Comparison of ENCODE assay signal across 8 cellular contexts in the genomic region with DNA sequence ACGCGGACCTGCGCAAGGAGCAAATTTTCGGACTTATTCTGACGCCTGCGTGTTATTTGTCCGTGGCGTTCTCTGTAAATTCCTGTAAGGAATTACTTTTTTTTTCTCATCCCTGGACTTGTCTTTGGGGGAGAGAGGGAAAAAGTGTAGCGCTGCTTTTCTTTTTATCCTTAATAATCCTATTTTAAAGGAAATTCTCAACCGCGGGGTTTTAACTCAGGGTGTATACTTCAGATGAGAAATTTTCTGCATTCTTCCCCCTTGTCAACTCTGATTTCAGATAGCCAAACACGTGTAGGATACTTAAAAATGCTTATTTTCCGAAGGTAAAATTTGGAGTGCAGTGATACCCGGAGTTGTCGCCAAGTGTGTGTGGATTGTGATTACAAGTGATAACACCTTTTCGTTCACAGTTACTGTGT. TPM values are rescaled to one million over a fixed set of nuclear protein-coding genes. Genes with fewer than 3 reads are reported as not detected.
DNase-seq lines count a peak whose midpoint lies in the region; TF ChIP-seq lines count a peak whose summit lies in the region.

No MANE protein-coding gene starts in this region.

- H3K36me3 ChIP-seq in ascending aorta (no peaks in the 10 kb centered on the region), tibial artery (no peaks in the 10 kb centered on the region)

- intact Hi-C loops in ascending aorta (cut with DNase I) (loop anchor here (2.0 to 10.0 kb wide), 4 partner anchors 55 to 815 kb away; a partner anchor contains a TSS), tibial artery (cut with DNase I; ENCODE audit: low total_unique reads) (loop anchor here (5.0 kb wide), 1 partner anchor 55 kb away; a partner anchor contains a TSS), posterior vena cava (cut with DNase I) (no loop called here)

- no peak for TF ChIP-seq CTCF in AG09309 (IDR thresholded peaks at IDR 0.05; ENCODE audit: control insufficient read depth, insufficient read depth, low read depth, low read length, missing control alignments)
- no peak for TF ChIP-seq CTCF in HL-60 (IDR thresholded peaks at IDR 0.05; ENCODE audit: insufficient read depth, low read length)
- no peak for TF ChIP-seq CTCF in ascending aorta (IDR thresholded peaks at IDR 0.05)
- TF ChIP-seq CTCF in tibial artery (IDR thresholded peaks at IDR 0.05), result no peak

- peak overlapping the region; percentile 90 for H3K27ac ChIP-seq in HL-60 (replicated peaks)
- H3K27ac ChIP-seq in ascending aorta, result peak overlapping the region; percentile 87 to 92
- H3K27ac ChIP-seq in tibial artery, result peak overlapping the region; percentile 86 to 93

- peak overlapping the region; percentile 97 for H3K4me3 ChIP-seq in AG09309 (ENCODE audit: control insufficient read depth, low read depth, low read length)
- peak overlapping the region; percentile 79 for H3K4me3 ChIP-seq in HL-60 (replicated peaks; ENCODE audit: insufficient read depth, low read length)
- H3K4me3 ChIP-seq in ascending aorta, result peak overlapping the region; percentile 94 to 96
- H3K4me3 ChIP-seq in tibial artery, result peak overlapping the region; percentile 75 to 78

- no peak for DNase-seq in AG09309 (ENCODE audit: low read depth)
- DNase-seq in HL-60 (ENCODE audit: low read depth in 1 of 2, low spot score in 1 of 2), result no peak
- no peak for DNase-seq in ascending aorta (ENCODE audit: low spot score in 2 of 2)
- peak; percentile 38 for DNase-seq in kidney tubule cell (ENCODE audit: low spot score)
- no peak for DNase-seq in tibial artery
- DNase-seq in amygdala (lab: John Stamatoyannopoulos, UW), result no peak
- no peak for DNase-seq in posterior vena cava (ENCODE audit: low spot score)
- DNase-seq in NK-92 treated with Interleukin-12 subunit alpha and Interleukin-12 subunit beta, amount 100 ng/mL, for 24 hours (lab: John Stamatoyannopoulos, UW), result no peak

- H3K27me3 ChIP-seq in HL-60 (ENCODE audit: insufficient read depth, poor library complexity, severe bottlenecking) (no peaks in the 10 kb centered on the region), ascending aorta (no peaks in the 10 kb centered on the region), tibial artery (no peaks in the 10 kb centered on the region)

- H3K4me1 ChIP-seq in ascending aorta, result peaks cover 0 to 21% of the 10 kb centered on the region in 2 donors
- peaks cover 0 to 32% (median 10%) of the 10 kb centered on the region in 4 donors for H3K4me1 ChIP-seq in tibial artery

- no peaks in the 10 kb centered on the region for H3K9me3 ChIP-seq in ascending aorta
- H3K9me3 ChIP-seq in tibial artery, result no peaks in the 10 kb centered on the region

RNA-seq across cellular contexts. Expression of a gene that starts 0.9 kb away (rescaled TPM):
- total RNA-seq in ascending aorta, result 24.6 TPM
- total RNA-seq in posterior vena cava, result 10 to 100 TPM; 31.7 to 32.2 TPM

RNA-seq across cellular contexts. Expression of a gene that starts 55.4 kb away (rescaled TPM):
- total RNA-seq in ascending aorta (49.7 TPM), posterior vena cava (10 to 100 TPM; 63.8 to 76.3 TPM)

Comparison
In these comparisons a context has a peak if more than half of its experiments do, and no peak if none do; other contexts are left out.
1. intact Hi-C loops: an anchor here in ascending aorta (2.0 to 10.0 kb wide) and tibial artery (5.0 kb wide); none called in posterior vena cava.